Comparison of ENCODE assay signal across 16 cellular contexts in the genomic region with DNA sequence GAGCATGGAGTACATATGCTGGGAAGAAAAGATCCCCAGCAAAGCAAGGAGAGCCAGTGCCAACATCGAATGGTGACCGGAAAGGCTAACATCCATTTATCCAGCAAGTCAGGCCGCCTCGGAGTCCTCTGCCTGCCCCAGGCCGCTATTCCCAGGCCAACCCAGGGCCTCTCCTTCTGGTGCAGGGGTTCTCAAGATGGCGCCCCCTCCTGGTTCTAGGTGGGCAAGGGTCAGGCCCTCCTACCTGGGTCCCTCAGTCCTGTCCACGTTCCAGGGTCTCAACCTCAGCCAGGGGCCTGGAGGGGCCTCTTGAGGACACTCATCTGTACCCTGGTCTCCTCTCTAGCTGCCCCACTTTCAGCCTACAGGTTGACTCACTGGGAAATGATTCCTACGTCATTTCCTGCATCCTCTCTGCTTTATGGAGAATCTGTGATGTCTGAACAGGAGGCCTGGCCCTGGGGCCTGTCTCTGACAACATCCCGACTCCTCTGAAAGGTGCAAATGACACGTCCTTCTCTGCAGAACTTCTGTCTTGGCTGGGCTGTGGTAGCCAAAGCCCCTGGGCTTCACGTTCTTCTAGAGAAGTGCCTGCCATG.
A peak's percentile ranks its signal among the peaks of the same experiment; 100 is the strongest.
DNase-seq lines count a peak whose midpoint lies in the region; ATAC-seq, FAIRE-seq and TF ChIP-seq lines count a peak whose summit lies in the region.
"Had no signal": no experiment of that assay in that cellular context is flagged by ENCODE, and none has a peak within 500 bp of the region (broad histone marks: within the 10 kb centered on the region; RNA-seq: fewer than 3 reads in every experiment).

No MANE protein-coding gene starts in this region.

- H3K27me3 Mint-ChIP-seq in MCF 10A (ENCODE audit: insufficient read depth, unreplicated experiment), result no peaks in the 10 kb centered on the region

- H3K36me3 ChIP-seq in mammary epithelial cell (ENCODE audit: insufficient read depth, low read length), result no peaks in the 10 kb centered on the region
- H3K36me3 ChIP-seq in endothelial cell of umbilical vein (ENCODE audit: control insufficient read depth in 2 of 2, extremely low read depth in 1 of 2, insufficient read depth in 2 of 2, low read length in 2 of 2), result no peaks in the 10 kb centered on the region
- no peaks in the 10 kb centered on the region for H3K36me3 ChIP-seq in upper lobe of right lung
- H3K36me3 ChIP-seq: cardiac muscle cell had no signal

- H3K9me3 ChIP-seq in mammary epithelial cell (replicated peaks; ENCODE audit: insufficient read depth, low read length) (no peaks in the 10 kb centered on the region), endothelial cell of umbilical vein (replicated peaks; ENCODE audit: control insufficient read depth, insufficient read depth, low read length) (no peaks in the 10 kb centered on the region), upper lobe of right lung (no peaks in the 10 kb centered on the region)
- H3K9me3 ChIP-seq: psoas muscle had no signal

- dilution Hi-C loops in mammary epithelial cell (cut with HindIII; ENCODE audit: low sequenced_read_pairs) (no loop called here), endothelial cell of umbilical vein (cut with MboI; ENCODE audit: extremely low pct_ligation_motif_present, low sequenced_read_pairs) (no loop called here)

- no peak overlapping the region for H3K4me3 ChIP-seq in mammary epithelial cell (replicated peaks in 1 of 3; ENCODE audit: insufficient read depth in 1 of 3, low read depth in 2 of 3, low read length in 3 of 3)
- no peak overlapping the region for H3K4me3 ChIP-seq in endothelial cell of umbilical vein (replicated peaks in 1 of 3; ENCODE audit: insufficient read depth in 1 of 3, low read depth in 1 of 3, low read length in 3 of 3)
- no peak overlapping the region for H3K4me3 ChIP-seq in upper lobe of right lung
- H3K4me3 ChIP-seq: cardiac muscle cell, psoas muscle had no signal

- no peaks in the 10 kb centered on the region for H3K36me3 Mint-ChIP-seq in MCF 10A (ENCODE audit: insufficient read depth, unreplicated experiment)

- no peaks in the 10 kb centered on the region for H3K79me2 ChIP-seq in mammary epithelial cell (ENCODE audit: insufficient read depth, low read length)
- H3K79me2 ChIP-seq in endothelial cell of umbilical vein (ENCODE audit: control insufficient read depth, insufficient read depth, low read length), result no peaks in the 10 kb centered on the region

- BruUV-seq in mammary epithelial cell (replicated peaks; lab: Mats Ljungman, UMichigan), result no TSS peak
- BruUV-seq in MCF 10A (replicated peaks; lab: Mats Ljungman, UMichigan), result no TSS peak
- BruUV-seq in endothelial cell of umbilical vein (replicated peaks; lab: Mats Ljungman, UMichigan), result no TSS peak

- H3K27ac ChIP-seq in mammary epithelial cell (ENCODE audit: insufficient read depth, low read depth, low read length) (no peak overlapping the region), endothelial cell of umbilical vein (ENCODE audit: insufficient read depth, low read depth, low read length) (peak overlapping the region; percentile 54), upper lobe of right lung (no peak overlapping the region)
- H3K27ac ChIP-seq: cardiac muscle cell, psoas muscle had no signal

- CTCF ChIA-PET in mammary epithelial cell (lab: Charles Lee; ENCODE audit: low non-redundant PET) (interaction anchor here (0.6 kb wide), 1 partner anchor 218 kb away, joined by 7 read pairs; no protein-coding TSS in a partner anchor), MCF 10A (lab: Yijun Ruan, JAX) (interaction anchor here (0.5 kb wide), 1 partner anchor 178 kb away, joined by 3 read pairs; no protein-coding TSS in a partner anchor), endothelial cell of umbilical vein (lab: Charles Lee) (interaction anchor here (1.1 to 1.8 kb wide), 3 partner anchors 9 to 16 kb away, joined by 3 to 5 read pairs (median 4); no protein-coding TSS in a partner anchor)

- TF ChIP-seq POLR2A in endothelial cell of umbilical vein (IDR thresholded peaks at IDR 0.05; ENCODE audit: low read depth, low read length), result no peak

- H3K4me1 Mint-ChIP-seq in MCF 10A (ENCODE audit: insufficient read depth, unreplicated experiment), result no peaks in the 10 kb centered on the region

- WGBS in mammary epithelial cell (ENCODE audit: low coverage, missing lambda C conversion rate), result 88% methylated on average over 11 of the region's 11 CpGs

- TF ChIP-seq CTCF in mammary epithelial cell (conservative IDR thresholded peaks at IDR 0.05 in 1 of 2, IDR thresholded peaks at IDR 0.05 in 1 of 2; ENCODE audit: extremely low read depth in 1 of 2, insufficient read depth in 1 of 2, low read depth in 1 of 2, low read length in 2 of 2) (no peak), MCF 10A (IDR thresholded peaks at IDR 0.05; ENCODE audit: unreplicated experiment) (no peak), endothelial cell of umbilical vein (IDR thresholded peaks at IDR 0.05; ENCODE audit: extremely low read depth in 1 of 2, insufficient read depth in 1 of 2, low read depth in 1 of 2, low read length in 2 of 2) (no peak), upper lobe of right lung (IDR thresholded peaks at IDR 0.05) (peak; percentile 13)

- H3K27me3 ChIP-seq in mammary epithelial cell (ENCODE audit: insufficient read depth, low read length) (no peaks in the 10 kb centered on the region), endothelial cell of umbilical vein (ENCODE audit: control insufficient read depth in 2 of 2, insufficient read depth in 2 of 2, low read length in 2 of 2) (no peaks in the 10 kb centered on the region), upper lobe of right lung (no peaks in the 10 kb centered on the region)
- H3K27me3 ChIP-seq: cardiac muscle cell had no signal

- peaks cover 19% of the 10 kb centered on the region for H3K4me1 ChIP-seq in mammary epithelial cell (ENCODE audit: insufficient read depth, low read length)
- peaks cover 28% of the 10 kb centered on the region for H3K4me1 ChIP-seq in endothelial cell of umbilical vein (ENCODE audit: control insufficient read depth, extremely low read depth, insufficient read depth, low read length)
- H3K4me1 ChIP-seq in upper lobe of right lung, result peaks cover 14% of the 10 kb centered on the region

- ATAC-seq in upper lobe of right lung (no peak), left lobe of liver (no peak), HG03521 (IDR thresholded peaks at IDR 0.05; ENCODE audit: unreplicated experiment) (no peak)
- ATAC-seq: psoas muscle had no signal

- H3K4me3 Mint-ChIP-seq in MCF 10A (ENCODE audit: unreplicated experiment), result no peak overlapping the region
- H3K4me3 Mint-ChIP-seq: T-helper 1 cell treated with Interleukin-12 subunit alpha and Interleukin-12 subunit beta and Interleukin-4 antibody, amounts not matched to agents 30 μg/mL and 1 μg/mL, for 36 hours had no signal

- no peaks in the 10 kb centered on the region for H3K9me3 Mint-ChIP-seq in MCF 10A (ENCODE audit: unreplicated experiment)
- H3K9me3 Mint-ChIP-seq: T-helper 1 cell treated with Interleukin-12 subunit alpha and Interleukin-12 subunit beta and Interleukin-4 antibody, amounts not matched to agents 30 μg/mL and 1 μg/mL, for 36 hours had no signal

- H3K9me1 ChIP-seq in endothelial cell of umbilical vein (replicated peaks; ENCODE audit: control insufficient read depth, extremely low read depth, insufficient read depth, low read length), result no peaks in the 10 kb centered on the region

- no peak overlapping the region for H3K4me2 ChIP-seq in mammary epithelial cell (ENCODE audit: insufficient read depth, low read depth, low read length)
- H3K4me2 ChIP-seq in endothelial cell of umbilical vein (ENCODE audit: insufficient read depth, low read length), result no peak overlapping the region

- no peaks in the 10 kb centered on the region for H4K20me1 ChIP-seq in mammary epithelial cell (ENCODE audit: insufficient read depth, low read length)
- no peaks in the 10 kb centered on the region for H4K20me1 ChIP-seq in endothelial cell of umbilical vein (replicated peaks; ENCODE audit: control insufficient read depth, extremely low read depth, insufficient read depth, low read length)

- H3K9ac ChIP-seq in mammary epithelial cell (ENCODE audit: insufficient read depth, low read length) (no peak overlapping the region), endothelial cell of umbilical vein (replicated peaks; ENCODE audit: extremely low read depth, insufficient read depth, low read length) (no peak overlapping the region)

- peak; percentile 56 for FAIRE-seq in endothelial cell of umbilical vein (lab: Jason Lieb, UNC)
- FAIRE-seq: urothelium cell line had no signal

- no peak overlapping the region for H3K27ac Mint-ChIP-seq in MCF 10A (ENCODE audit: low read depth, unreplicated experiment)
- H3K27ac Mint-ChIP-seq: T-helper 1 cell treated with Interleukin-12 subunit alpha and Interleukin-12 subunit beta and Interleukin-4 antibody, amounts not matched to agents 30 μg/mL and 1 μg/mL, for 36 hours had no signal

- in situ Hi-C loops in mammary epithelial cell (cut with MboI; ENCODE audit: low sequenced_read_pairs in 2 of 2), result no loop called here

- H2AFZ ChIP-seq in mammary epithelial cell (ENCODE audit: low read depth, low read length) (peak overlapping the region; percentile 47), endothelial cell of umbilical vein (ENCODE audit: low read depth, low read length) (peak overlapping the region; percentile 71)

- DNase-seq in mammary epithelial cell (no peak), MCF 10A (ENCODE audit: unreplicated experiment) (no peak), NCI-H226 (peak; percentile 33), endothelial cell of umbilical vein (ENCODE audit: low read depth, low spot score) (peak; percentile 35), upper lobe of right lung (no peak), left lobe of liver (ENCODE audit: low spot score) (no peak)
- DNase-seq in effector CD8-positive, alpha-beta T cell (lab: John Stamatoyannopoulos, UW), result no peak
- DNase-seq: AML-193; GDM1; NCI-H2171; psoas muscle; stimulated activated CD4-positive, alpha-beta T cell treated with anti-CD3 and anti-CD28 coated beads, Interleukin-1b, Interleukin-23, amount 100 ng/mL, for 48 hours had no signal

- intact Hi-C loops in mammary epithelial cell (cut with micrococcal nuclease), result no loop called here
- intact Hi-C loops in MCF 10A (cut with micrococcal nuclease), result no loop called here
- intact Hi-C loops in endothelial cell of umbilical vein (cut with micrococcal nuclease), result no loop called here
- intact Hi-C loops in upper lobe of right lung (cut with DNase I), result no loop called here

- POLR2A ChIA-PET in MCF 10A (lab: Yijun Ruan, JAX), result no interaction called here
- POLR2A ChIA-PET in endothelial cell of umbilical vein (lab: Charles Lee), result no interaction called here

TF ChIP-seq in endothelial cell of umbilical vein, 7 proteins besides CTCF, POLR2A, EP300 and RAD21:
- TF ChIP-seq POLR2AphosphoS5 (IDR thresholded peaks at IDR 0.05; ENCODE audit: insufficient read depth, low read depth, low read length) (no peak), JUN (IDR thresholded peaks at IDR 0.05; ENCODE audit: borderline replicate concordance, insufficient read depth, insufficient read length, low read depth) (peak; percentile 36)

Comparison
In these comparisons a context has a peak if more than half of its experiments do, and no peak if none do; other contexts are left out.
1. DNase-seq: peak in NCI-H226 (single experiment) and endothelial cell of umbilical vein (single experiment); none in mammary epithelial cell (single experiment), MCF 10A (single experiment), upper lobe of right lung (single experiment), effector CD8-positive, alpha-beta T cell (single experiment) and left lobe of liver (single experiment).